Comparison of ENCODE assay signal across 19 cellular contexts in genomic region chr11:6657346-6657745, GRCh38. TPM values are rescaled to one million over a fixed set of nuclear protein-coding genes. Genes with fewer than 3 reads are reported as not detected.
A peak's percentile ranks its signal among the peaks of the same experiment; 100 is the strongest.
DNase-seq lines count a peak whose midpoint lies in the region; ATAC-seq and TF ChIP-seq lines count a peak whose summit lies in the region.
"Had no signal": no experiment of that assay in that cellular context is flagged by ENCODE, and none has a peak within 500 bp of the region (broad histone marks: within the 10 kb centered on the region; RNA-seq: fewer than 3 reads in every experiment).

No MANE protein-coding gene starts in this region.

- H3K27ac ChIP-seq in vagina: peak overlapping the region; percentile 92
- no peak overlapping the region for H3K27ac ChIP-seq in gastrocnemius medialis
- H3K27ac ChIP-seq: RWPE1, testis had no signal

- H3K9me3 ChIP-seq in vagina (no peaks in the 10 kb centered on the region), gastrocnemius medialis (no peaks in the 10 kb centered on the region)
- H3K9me3 ChIP-seq: breast epithelium, testis had no signal

- H3K36me3 ChIP-seq in vagina (no peaks in the 10 kb centered on the region), gastrocnemius medialis (no peaks in the 10 kb centered on the region)
- H3K36me3 ChIP-seq: breast epithelium had no signal

- TF ChIP-seq POLR2A in vagina (IDR thresholded peaks at IDR 0.05) (no peak), gastrocnemius medialis (IDR thresholded peaks at IDR 0.05) (no peak)

- H3K4me3 ChIP-seq in fibroblast of the aortic adventitia (ENCODE audit: low read depth, low read length) (no peak overlapping the region), vagina (no peak overlapping the region), gastrocnemius medialis (no peak overlapping the region)
- H3K4me3 ChIP-seq: breast epithelium, testis had no signal

- H3K4me3 Mint-ChIP-seq in activated naive CD4-positive, alpha-beta T cell treated with anti-CD3 and anti-CD28 coated beads, Interleukin-2, amount 50 U/mL, for 24 hours: no peak overlapping the region

- no peaks in the 10 kb centered on the region for H3K9me3 Mint-ChIP-seq in activated naive CD4-positive, alpha-beta T cell treated with anti-CD3 and anti-CD28 coated beads, Interleukin-2, amount 50 U/mL, for 24 hours
- H3K9me3 Mint-ChIP-seq in activated naive CD4-positive, alpha-beta T cell treated with anti-CD3 and anti-CD28 coated beads, Interleukin-2, amount 50 U/mL, for 72 hours: no peaks in the 10 kb centered on the region
- H3K9me3 Mint-ChIP-seq: activated CD4-positive, alpha-beta T cell treated with anti-CD3 and anti-CD28 coated beads, Interleukin-2, amount 10 ng/mL, durations not matched to agents 7 days and 5 days; T-helper 1 cell treated with Interleukin-12 subunit alpha and Interleukin-12 subunit beta and Interleukin-4 antibody, amounts not matched to agents 30 μg/mL and 1 μg/mL, for 36 hours had no signal

- peak overlapping the region; percentile 48 for H3K27ac Mint-ChIP-seq in activated naive CD4-positive, alpha-beta T cell treated with anti-CD3 and anti-CD28 coated beads, Interleukin-2, amount 50 U/mL, for 24 hours
- H3K27ac Mint-ChIP-seq in activated naive CD4-positive, alpha-beta T cell treated with anti-CD3 and anti-CD28 coated beads, Interleukin-2, amount 50 U/mL, for 72 hours: no peak overlapping the region
- H3K27ac Mint-ChIP-seq: activated CD4-positive, alpha-beta T cell treated with anti-CD3 and anti-CD28 coated beads, Interleukin-2, amount 10 ng/mL, durations not matched to agents 7 days and 5 days; T-helper 1 cell treated with Interleukin-12 subunit alpha and Interleukin-12 subunit beta and Interleukin-4 antibody, amounts not matched to agents 30 μg/mL and 1 μg/mL, for 36 hours had no signal

- H3K4me1 ChIP-seq in vagina (peaks cover 17% of the 10 kb centered on the region), gastrocnemius medialis (peaks cover 0 to 4% of the 10 kb centered on the region in 2 donors)
- H3K4me1 ChIP-seq: breast epithelium had no signal

- TF ChIP-seq CTCF in fibroblast of the aortic adventitia (IDR thresholded peaks at IDR 0.05; ENCODE audit: insufficient read depth, low read length) (no peak), vagina (IDR thresholded peaks at IDR 0.05) (no peak), gastrocnemius medialis (IDR thresholded peaks at IDR 0.05 in 4 of 5, conservative IDR thresholded peaks at IDR 0.05 in 1 of 5) (no peak)

- in situ Hi-C loops in gastrocnemius medialis (cut with MboI; ENCODE audit: low sequenced_read_pairs in 4 of 4): no loop called here

- no peaks in the 10 kb centered on the region for H3K27me3 ChIP-seq in vagina
- H3K27me3 ChIP-seq in gastrocnemius medialis: peaks cover 18 to 28% (median 23%) of the 10 kb centered on the region in 3 donors
- H3K27me3 ChIP-seq: breast epithelium, testis had no signal

- peaks cover 9% of the 10 kb centered on the region for H3K4me1 Mint-ChIP-seq in activated naive CD4-positive, alpha-beta T cell treated with anti-CD3 and anti-CD28 coated beads, Interleukin-2, amount 50 U/mL, for 24 hours

- no peaks in the 10 kb centered on the region for H3K27me3 Mint-ChIP-seq in activated naive CD4-positive, alpha-beta T cell treated with anti-CD3 and anti-CD28 coated beads, Interleukin-2, amount 50 U/mL, for 24 hours

- H3K36me3 Mint-ChIP-seq in activated naive CD4-positive, alpha-beta T cell treated with anti-CD3 and anti-CD28 coated beads, Interleukin-2, amount 50 U/mL, for 24 hours: no peaks in the 10 kb centered on the region
- no peaks in the 10 kb centered on the region for H3K36me3 Mint-ChIP-seq in activated naive CD4-positive, alpha-beta T cell treated with anti-CD3 and anti-CD28 coated beads, Interleukin-2, amount 50 U/mL, for 72 hours

- DNase-seq in activated naive CD4-positive, alpha-beta T cell treated with anti-CD3 and anti-CD28 coated beads, Interleukin-2, amount 50 U/mL, for 72 hours (ENCODE audit: low spot score in 2 of 2): no peak
- DNase-seq in fibroblast of the aortic adventitia (ENCODE audit: low read depth): peak; percentile 20
- DNase-seq in vagina (ENCODE audit: extremely low spot score in 2 of 2): no peak
- DNase-seq in gastrocnemius medialis: no peak
- DNase-seq: activated CD4-positive, alpha-beta T cell treated with anti-CD3 and anti-CD28 coated beads, Interleukin-2, amount 10 ng/mL, durations not matched to agents 7 days and 5 days; activated effector memory CD4-positive, alpha-beta T cell treated with Interleukin-2 at 50 U/mL for 16 hours; Calu3; effector CD4-positive, alpha-beta T cell; islet precursor cell; mesendoderm; NCI-H1930; posterior cingulate gyrus; testis had no signal

- intact Hi-C loops in vagina (cut with DNase I): loop anchor here (10.0 kb wide), 1 partner anchor 53 kb away; the partner anchor contains the start of genes ILK and RRP8
- intact Hi-C loops in gastrocnemius medialis (cut with DNase I; ENCODE audit: low total_unique reads): no loop called here

- ATAC-seq in activated naive CD4-positive, alpha-beta T cell treated with anti-CD3 and anti-CD28 coated beads, Interleukin-2, amount 50 U/mL, for 72 hours: no peak
- ATAC-seq in gastrocnemius medialis (no peak), GM18873 (IDR thresholded peaks at IDR 0.05; ENCODE audit: low FRiP score, unreplicated experiment) (no peak)
- ATAC-seq: HCT116 had no signal

RNA-seq across cellular contexts. Expression of gene DCHS1, which starts 1.7 kb away (rescaled TPM):
- 1 to 10 TPM in 1 of 2 donors, under 1 TPM in 1; 0.82 to 2.1 TPM for total RNA-seq in activated naive CD4-positive, alpha-beta T cell treated with anti-CD3 and anti-CD28 coated beads, Interleukin-2, amount 50 U/mL, for 72 hours
- total RNA-seq in fibroblast of the aortic adventitia (ENCODE audit: low replicate concordance): 5.2 and 19.0 TPM in 2 replicates
- 28.7 TPM for total RNA-seq in vagina
- total RNA-seq in gastrocnemius medialis: 1 to 10 TPM; 1.5 to 3.8 (median 2.8) TPM

RNA-seq across cellular contexts. Expression of gene MRPL17, which starts 25.8 kb away (rescaled TPM):
- total RNA-seq in activated naive CD4-positive, alpha-beta T cell treated with anti-CD3 and anti-CD28 coated beads, Interleukin-2, amount 50 U/mL, for 72 hours: 100 to 1,000 TPM in 1 of 2 donors, 10 to 100 TPM in 1; 92.4 to 104 TPM
- 26.6 and 49.1 TPM in 2 replicates for total RNA-seq in fibroblast of the aortic adventitia (ENCODE audit: low replicate concordance)
- total RNA-seq in vagina: 55.2 TPM
- 10 to 100 TPM; 25.1 to 33.4 (median 27.7) TPM for total RNA-seq in gastrocnemius medialis

RNA-seq across cellular contexts. Expression of gene TPP1, which starts 38.1 kb away (rescaled TPM):
- total RNA-seq in activated naive CD4-positive, alpha-beta T cell treated with anti-CD3 and anti-CD28 coated beads, Interleukin-2, amount 50 U/mL, for 72 hours: 10 to 100 TPM; 54.7 to 67.4 TPM
- total RNA-seq in fibroblast of the aortic adventitia (ENCODE audit: low replicate concordance): 49.3 and 60.2 TPM in 2 replicates
- total RNA-seq in vagina: 77.3 TPM
- total RNA-seq in gastrocnemius medialis: 10 to 100 TPM; 13.9 to 43.4 (median 19.6) TPM

RNA-seq across cellular contexts. Expression of gene TAF10, which starts 45.3 kb away (rescaled TPM):
- total RNA-seq in activated naive CD4-positive, alpha-beta T cell treated with anti-CD3 and anti-CD28 coated beads, Interleukin-2, amount 50 U/mL, for 72 hours: 100 to 1,000 TPM in 1 of 2 donors, 10 to 100 TPM in 1; 95.3 to 166 TPM
- total RNA-seq in fibroblast of the aortic adventitia (ENCODE audit: low replicate concordance) (46.3 and 101 TPM in 2 replicates), vagina (48.1 TPM), gastrocnemius medialis (10 to 100 TPM; 49.8 to 77.8 (median 65.7) TPM)

RNA-seq across cellular contexts. Expression of gene ILK, which starts 53.8 kb away (rescaled TPM):
- 10 to 100 TPM; 72.1 to 99.7 TPM for total RNA-seq in activated naive CD4-positive, alpha-beta T cell treated with anti-CD3 and anti-CD28 coated beads, Interleukin-2, amount 50 U/mL, for 72 hours
- 115 and 145 TPM in 2 replicates for total RNA-seq in fibroblast of the aortic adventitia (ENCODE audit: low replicate concordance)
- total RNA-seq in vagina: 149 TPM
- total RNA-seq in gastrocnemius medialis: 100 to 1,000 TPM in 1 of 4 donors, 10 to 100 TPM in 3; 48.3 to 113 (median 70.5) TPM
